In genomic region chr20:53654932-53655674, GRCh38 we compare ENCODE assay signal across 8 cellular contexts.
A peak's percentile ranks its signal among the peaks of the same experiment; 100 is the strongest.
DNase-seq lines count a peak whose midpoint lies in the region; ATAC-seq, FAIRE-seq and TF ChIP-seq lines count a peak whose summit lies in the region.

No MANE protein-coding gene starts in this region.

- intact Hi-C loops in left cardiac atrium (cut with DNase I) = no loop called here

- H3K9me3 Mint-ChIP-seq in GM23338 = no peaks in the 10 kb centered on the region
- no peaks in the 10 kb centered on the region for H3K9me3 Mint-ChIP-seq in WTC11

- CTCF ChIA-PET in WTC11 (lab: Charles Lee) = interaction anchor here (1.1 kb wide), 1 partner anchor 12 kb away, joined by 3 read pairs; no protein-coding TSS in a partner anchor

- no peaks in the 10 kb centered on the region for H3K79me2 ChIP-seq in GM23338 (replicated peaks; ENCODE audit: insufficient read depth)

- H3F3A ChIP-seq in GM23338 (replicated peaks; ENCODE audit: low read depth) = no peaks in the 10 kb centered on the region; the same call in 1 of the 2 replicates

- H3K4me1 ChIP-seq in GM23338 (ENCODE audit: insufficient read depth) = peaks cover 40% of the 10 kb centered on the region
- H3K4me1 ChIP-seq in skeletal muscle satellite cell (ENCODE audit: control insufficient read depth, insufficient read depth, low read length) = peaks cover 39% of the 10 kb centered on the region

- H3K4me1 Mint-ChIP-seq in GM23338 (peaks cover 41% of the 10 kb centered on the region), WTC11 (peaks cover 58% of the 10 kb centered on the region)

- ATAC-seq in GM23338 (no peak), left cardiac atrium (peak; percentile 43 to 45), WTC11 (no peak)

- no peak overlapping the region for H3K4me3 Mint-ChIP-seq in GM23338
- H3K4me3 Mint-ChIP-seq in WTC11 = no peak overlapping the region

- FAIRE-seq in GM12892 (lab: Jason Lieb, UNC) = no peak

- H3K9me3 ChIP-seq in skeletal muscle satellite cell (replicated peaks; ENCODE audit: low read length) = no peaks in the 10 kb centered on the region

- H3K27me3 Mint-ChIP-seq in GM23338 (ENCODE audit: insufficient read depth, low read depth, poor library complexity) (no peaks in the 10 kb centered on the region), WTC11 (ENCODE audit: low read depth) (no peaks in the 10 kb centered on the region)

- H3K27ac Mint-ChIP-seq in GM23338 = no peak overlapping the region
- no peak overlapping the region for H3K27ac Mint-ChIP-seq in WTC11

- H3K4me2 ChIP-seq in GM23338 = no peak overlapping the region
- peak overlapping the region; percentile 51 for H3K4me2 ChIP-seq in skeletal muscle satellite cell (ENCODE audit: low read length)

- no peak overlapping the region for H3K27ac ChIP-seq in GM23338 (ENCODE audit: low read depth)

- H4K20me1 ChIP-seq in GM23338 (replicated peaks; ENCODE audit: insufficient read depth) = no peaks in the 10 kb centered on the region

- H3K36me3 ChIP-seq in GM23338 (ENCODE audit: insufficient read depth) (no peaks in the 10 kb centered on the region), skeletal muscle satellite cell (ENCODE audit: insufficient read depth, low read length) (no peaks in the 10 kb centered on the region)

- no peak for TF ChIP-seq CTCF in GM23338 (conservative IDR thresholded peaks at IDR 0.05; ENCODE audit: low read depth in 2 of 2)
- no peak for TF ChIP-seq CTCF in WTC11 (IDR thresholded peaks at IDR 0.05)
- no peak for TF ChIP-seq CTCF in foreskin fibroblast (IDR thresholded peaks at IDR 0.05; ENCODE audit: low read depth, low read length)

- H3K27me3 ChIP-seq in GM23338 (ENCODE audit: insufficient read depth) (no peaks in the 10 kb centered on the region), skeletal muscle satellite cell (ENCODE audit: control insufficient read depth, insufficient read depth, low read length) (no peaks in the 10 kb centered on the region)

- no peaks in the 10 kb centered on the region for H3K9me2 ChIP-seq in GM23338 (ENCODE audit: insufficient read depth)

- no peaks in the 10 kb centered on the region for H3K36me3 Mint-ChIP-seq in GM23338 (ENCODE audit: low read depth)
- H3K36me3 Mint-ChIP-seq in WTC11 = no peaks in the 10 kb centered on the region

- H3K4me3 ChIP-seq in GM23338 (no peak overlapping the region), skeletal muscle satellite cell (ENCODE audit: low read length) (no peak overlapping the region), foreskin fibroblast (ENCODE audit: low read depth in 1 of 2, low read length in 2 of 2) (no peak overlapping the region)

- DNase-seq in GM23338 (ENCODE audit: low spot score) = no peak
- peak; percentile 48 for DNase-seq in SIG-M5 (lab: John Stamatoyannopoulos, UW)
- DNase-seq in left cardiac atrium = no peak
- no peak for DNase-seq in NCI-H1694 (lab: John Stamatoyannopoulos, UW)
- no peak for DNase-seq in WTC11 (ENCODE audit: low spot score)
- no peak for DNase-seq in foreskin fibroblast
- no peak for DNase-seq in GM12892 (ENCODE audit: insufficient read length)

- no peak for TF ChIP-seq POLR2A in GM12892 (IDR thresholded peaks at IDR 0.05; ENCODE audit: low read depth, low read length)

- POLR2A ChIA-PET in WTC11 (lab: Charles Lee) = interaction anchor here (0.6 kb wide), 1 partner anchor 31 kb away, joined by 3 read pairs; no protein-coding TSS in a partner anchor

- peak overlapping the region; percentile 81; the same call in 1 of the 2 replicates for H2AFZ ChIP-seq in GM23338

- H3K9ac ChIP-seq in skeletal muscle satellite cell (ENCODE audit: low read depth, low read length) = peak overlapping the region; percentile 33

TF ChIP-seq in GM23338, 12 proteins besides CTCF, POLR2A, EP300 and RAD21 (continues in another document):
- TF ChIP-seq POLR2AphosphoS5 (IDR thresholded peaks at IDR 0.05; ENCODE audit: low read depth) (no peak), EZH2 (IDR thresholded peaks at IDR 0.05; ENCODE audit: low read depth, unreplicated experiment) (no peak), REST (IDR thresholded peaks at IDR 0.05; ENCODE audit: unreplicated experiment) (no peak), NANOG (IDR thresholded peaks at IDR 0.05; ENCODE audit: borderline replicate concordance) (no peak), ZNF114 (CRISPR knock-in tag; IDR thresholded peaks at IDR 0.05) (no peak), ETS1 (IDR thresholded peaks at IDR 0.05) (no peak), STAT1 (IDR thresholded peaks at IDR 0.05; ENCODE audit: unreplicated experiment) (no peak), JUNB (IDR thresholded peaks at IDR 0.05; ENCODE audit: unreplicated experiment) (no peak)

TF ChIP-seq in WTC11, 78 proteins besides CTCF, POLR2A, EP300 and RAD21 (continues in another document):
- no peak for TF ChIP-seq CREB1 (CRISPR knock-in tag; IDR thresholded peaks at IDR 0.05)
- TF ChIP-seq HMGXB4 (CRISPR knock-in tag; IDR thresholded peaks at IDR 0.05) = no peak
- no peak for TF ChIP-seq NFE2L1 (CRISPR knock-in tag; IDR thresholded peaks at IDR 0.05)
- TF ChIP-seq ZNF532 (CRISPR knock-in tag; IDR thresholded peaks at IDR 0.05; ENCODE audit: borderline replicate concordance) = no peak
- no peak for TF ChIP-seq ATF1 (CRISPR knock-in tag; IDR thresholded peaks at IDR 0.05)
- no peak for TF ChIP-seq ESRRA (CRISPR knock-in tag; IDR thresholded peaks at IDR 0.05; ENCODE audit: borderline replicate concordance)
- no peak for TF ChIP-seq USF1 (CRISPR knock-in tag; IDR thresholded peaks at IDR 0.05)
- no peak for TF ChIP-seq AR (CRISPR knock-in tag; IDR thresholded peaks at IDR 0.05)

Comparison
In these comparisons a context has a peak if more than half of its experiments do, and no peak if none do; other contexts are left out.
1. ATAC-seq: peak in left cardiac atrium (2 of 2); none in GM23338 (single experiment) and WTC11 (single experiment).